In genomic region chr3:131091768-131092167, GRCh38 we compare ENCODE assay signal across 20 cellular contexts.
DNase-seq lines count a peak whose midpoint lies in the region; ATAC-seq and TF ChIP-seq lines count a peak whose summit lies in the region.
"Had no signal": no experiment of that assay in that cellular context is flagged by ENCODE, and none has a peak within 500 bp of the region (broad histone marks: within the 10 kb centered on the region; RNA-seq: fewer than 3 reads in every experiment).

No MANE protein-coding gene starts in this region.

- 83% methylated on average over 3 of the region's 3 CpGs for WGBS in HUES64

- peak; percentile 27 for DNase-seq in ELR (ENCODE audit: low read depth)
- peak; percentile 15 for DNase-seq in astrocyte of the cerebellum (ENCODE audit: low read depth)
- peak; percentile 34 for DNase-seq in iris pigment epithelial cell (ENCODE audit: low read depth)
- DNase-seq in coronary artery (ENCODE audit: low spot score), result no peak
- DNase-seq in globus pallidus (ENCODE audit: low spot score), result no peak
- DNase-seq: activated CD4-positive, alpha-beta T cell treated with anti-CD3 and anti-CD28 coated beads, Interleukin-2, amount 10 ng/mL, durations not matched to agents 24 days and 14 days; activated naive CD8-positive, alpha-beta T cell treated with anti-CD3 and anti-CD28 coated beads for 36 hours; activated T-cell treated with anti-CD3 and anti-CD28 coated beads, Interleukin-2, amount 50 U/mL, for 1 hour; C1 segment of cervical spinal cord; DMS79 treated with DMSO at 0.1 percent for 48 hours; GM23248; kidney; NCI-H1092; right cardiac atrium; stimulated activated CD4-positive, alpha-beta T cell treated with anti-CD3 and anti-CD28 coated beads, Interleukin-1b, Interleukin-23, amount 100 ng/mL, for 48 hours; substantia nigra had no signal

- H3K27me3 ChIP-seq in HUES64 (ENCODE audit: insufficient read depth, low read length), result no peaks in the 10 kb centered on the region
- H3K27me3 ChIP-seq: neutrophil had no signal

- H3K9me3 ChIP-seq in HUES64 (ENCODE audit: insufficient read depth, low read depth, low read length), result no peaks in the 10 kb centered on the region
- H3K9me3 ChIP-seq: neutrophil had no signal

- H3K27ac ChIP-seq in HUES64 (ENCODE audit: low read depth, low read length) (peak overlapping the region; percentile 42; the same call in 1 of the 2 replicates), coronary artery (no peak overlapping the region)
- H3K27ac ChIP-seq: GM23248, neutrophil had no signal

- H3K9ac ChIP-seq in HUES64 (ENCODE audit: low read depth, low read length), result no peak overlapping the region
- H3K9ac ChIP-seq: GM23248 had no signal

- H3K4me1 ChIP-seq in HUES64 (ENCODE audit: insufficient read depth, low read length), result peaks cover 5% of the 10 kb centered on the region; the same call in 1 of the 2 replicates

- in situ Hi-C loops in astrocyte of the cerebellum (cut with HindIII; ENCODE audit: low sequenced_read_pairs), result no loop called here

- no peak for ATAC-seq in HG03108 (IDR thresholded peaks at IDR 0.05; ENCODE audit: unreplicated experiment)
- ATAC-seq: right cardiac atrium, Right ventricle myocardium inferior had no signal

- TF ChIP-seq CTCF in astrocyte of the cerebellum (IDR thresholded peaks at IDR 0.05; ENCODE audit: low read depth, low read length, missing control alignments) (no peak), coronary artery (IDR thresholded peaks at IDR 0.05) (no peak)

- H3K4me3 ChIP-seq in HUES64 (ENCODE audit: low read length), result no peak overlapping the region
- no peak overlapping the region for H3K4me3 ChIP-seq in astrocyte of the cerebellum (ENCODE audit: low read depth, low read length)
- no peak overlapping the region for H3K4me3 ChIP-seq in coronary artery
- H3K4me3 ChIP-seq: GM23248 had no signal

- H3K36me3 ChIP-seq in HUES64 (ENCODE audit: insufficient read depth, low read length), result no peaks in the 10 kb centered on the region
- H3K36me3 ChIP-seq: neutrophil had no signal

Comparison
In these comparisons a context has a peak if more than half of its experiments do, and no peak if none do; other contexts are left out.
1. DNase-seq: peak in ELR (single experiment), astrocyte of the cerebellum (single experiment) and iris pigment epithelial cell (single experiment); none in coronary artery (single experiment) and globus pallidus (single experiment).